ENCODE assay signal across 9 cellular contexts in genomic region chr3:177144922-177145321, GRCh38. TPM values are rescaled to one million over a fixed set of nuclear protein-coding genes. Genes with fewer than 3 reads are reported as not detected.
DNase-seq lines count a peak whose midpoint lies in the region; ATAC-seq and TF ChIP-seq lines count a peak whose summit lies in the region.
"Had no signal": no experiment of that assay in that cellular context is flagged by ENCODE, and none has a peak within 500 bp of the region (broad histone marks: within the 10 kb centered on the region; RNA-seq: fewer than 3 reads in every experiment).

No MANE protein-coding gene starts in this region.

- peaks cover 60% of the 10 kb centered on the region for H3K4me1 Mint-ChIP-seq in T-helper 1 cell treated with Interleukin-12 subunit alpha and Interleukin-12 subunit beta and Interleukin-4 antibody, amounts not matched to agents 30 μg/mL and 1 μg/mL, for 36 hours (ENCODE audit: low read depth)

- no peak overlapping the region for H2AFZ ChIP-seq in smooth muscle cell (ENCODE audit: low read depth)

- peak overlapping the region; percentile 95 for H3K27ac Mint-ChIP-seq in T-helper 1 cell treated with Interleukin-12 subunit alpha and Interleukin-12 subunit beta and Interleukin-4 antibody, amounts not matched to agents 30 μg/mL and 1 μg/mL, for 36 hours

- no peaks in the 10 kb centered on the region for H3K27me3 ChIP-seq in smooth muscle cell (ENCODE audit: low read depth)

- H3K4me1 ChIP-seq in smooth muscle cell (ENCODE audit: low read depth), result peaks cover 26% of the 10 kb centered on the region

- H3F3A ChIP-seq in smooth muscle cell (ENCODE audit: low read depth), result peaks cover 6% of the 10 kb centered on the region

- peak overlapping the region; percentile 40 for H3K9ac ChIP-seq in smooth muscle cell (ENCODE audit: low read depth)

- peak; percentile 54 for ATAC-seq in HG02884 (IDR thresholded peaks at IDR 0.05; ENCODE audit: unreplicated experiment)

- DNase-seq in NOMO-1 treated with DMSO at 0.1 percent for 48 hours (lab: John Stamatoyannopoulos, UW; ENCODE audit: unreplicated experiment) (peak; percentile 18), NOMO-1 (lab: John Stamatoyannopoulos, UW; ENCODE audit: unreplicated experiment in 2 of 2) (no peak), smooth muscle cell (lab: John Stamatoyannopoulos, UW; ENCODE audit: unreplicated experiment) (no peak), OCI-M1 (lab: John Stamatoyannopoulos, UW) (no peak), mesenteric fat pad (ENCODE audit: low spot score) (no peak)
- no peak for DNase-seq in activated CD8-positive, alpha-beta memory T cell treated with anti-CD3 and anti-CD28 coated beads, Interleukin-2, amount 50 U/mL, for 48 hours
- DNase-seq: AML-193 had no signal

- 1% methylated on average over 3 of the region's 3 CpGs for WGBS in smooth muscle cell (ENCODE audit: low lambda C conversion rate)

- peaks cover 5% of the 10 kb centered on the region for H3K36me3 Mint-ChIP-seq in T-helper 1 cell treated with Interleukin-12 subunit alpha and Interleukin-12 subunit beta and Interleukin-4 antibody, amounts not matched to agents 30 μg/mL and 1 μg/mL, for 36 hours (ENCODE audit: low read depth)

- H4K20me1 ChIP-seq in smooth muscle cell (ENCODE audit: low read depth), result peaks cover 100% of the 10 kb centered on the region

- H3K27ac ChIP-seq in smooth muscle cell (ENCODE audit: low read depth), result peak overlapping the region; percentile 80

- no peaks in the 10 kb centered on the region for H3K9me3 Mint-ChIP-seq in T-helper 1 cell treated with Interleukin-12 subunit alpha and Interleukin-12 subunit beta and Interleukin-4 antibody, amounts not matched to agents 30 μg/mL and 1 μg/mL, for 36 hours

- no peak overlapping the region for H3K4me3 ChIP-seq in smooth muscle cell

- H3K9me3 ChIP-seq in smooth muscle cell (replicated peaks; ENCODE audit: low read depth), result no peaks in the 10 kb centered on the region

- peaks cover 100% of the 10 kb centered on the region for H3K79me2 ChIP-seq in smooth muscle cell (ENCODE audit: low read depth)

- H3K4me3 Mint-ChIP-seq in T-helper 1 cell treated with Interleukin-12 subunit alpha and Interleukin-12 subunit beta and Interleukin-4 antibody, amounts not matched to agents 30 μg/mL and 1 μg/mL, for 36 hours, result peak overlapping the region; percentile 66

- H3K36me3 ChIP-seq in smooth muscle cell (ENCODE audit: low read depth), result no peaks in the 10 kb centered on the region

- peak overlapping the region; percentile 57 for H3K4me2 ChIP-seq in smooth muscle cell

- no peaks in the 10 kb centered on the region for H3K27me3 Mint-ChIP-seq in T-helper 1 cell treated with Interleukin-12 subunit alpha and Interleukin-12 subunit beta and Interleukin-4 antibody, amounts not matched to agents 30 μg/mL and 1 μg/mL, for 36 hours (ENCODE audit: low read depth)

- TF ChIP-seq CTCF in smooth muscle cell (IDR thresholded peaks at IDR 0.05; ENCODE audit: borderline replicate concordance, insufficient read depth, poor library complexity, severe bottlenecking), result no peak

RNA-seq across cellular contexts. Expression of gene TBL1XR1, which starts 52.4 kb away (rescaled TPM):
- total RNA-seq in smooth muscle cell (115 and 223 TPM in 2 replicates), mesenteric fat pad (142 TPM)
- 19.9 and 26.7 TPM in 2 replicates for polyA plus RNA-seq in smooth muscle cell
